Comparison of ENCODE assay signal across 9 cellular contexts in the genomic region with DNA sequence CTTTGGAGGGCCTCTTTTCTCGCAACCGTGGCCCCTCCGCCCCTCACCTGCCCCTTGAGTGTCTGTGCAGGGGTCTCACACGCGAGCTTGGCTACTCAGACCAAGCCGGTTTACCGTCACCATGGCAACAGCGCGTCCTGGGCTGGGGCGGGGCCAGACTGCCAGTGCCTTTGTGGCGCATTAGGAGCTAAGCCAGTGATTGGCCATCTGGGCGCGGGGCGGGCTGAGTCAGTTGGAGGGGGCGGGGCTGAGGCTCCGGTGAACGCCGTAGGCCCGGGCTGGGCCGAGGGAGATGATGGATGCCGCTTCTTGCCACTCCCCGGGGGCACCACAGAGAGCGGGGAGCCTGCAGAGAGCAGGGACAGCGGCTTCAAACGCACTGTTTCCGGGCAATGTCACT. TPM values are rescaled to one million over a fixed set of nuclear protein-coding genes. Genes with fewer than 3 reads are reported as not detected.
DNase-seq lines count a peak whose midpoint lies in the region; ATAC-seq and TF ChIP-seq lines count a peak whose summit lies in the region.
"Had no signal": no experiment of that assay in that cellular context is flagged by ENCODE, and none has a peak within 500 bp of the region (broad histone marks: within the 10 kb centered on the region; RNA-seq: fewer than 3 reads in every experiment).

No MANE protein-coding gene starts in this region.

- no peak overlapping the region for H2AK5ac ChIP-seq in mesendoderm (ENCODE audit: low read length)

- no peak overlapping the region for H4K5ac ChIP-seq in mesendoderm (ENCODE audit: low read length)

- H3K79me2 ChIP-seq in mesendoderm (ENCODE audit: control insufficient read depth, insufficient read depth, low read length) = no peaks in the 10 kb centered on the region

- H3K79me1 ChIP-seq in mesendoderm (ENCODE audit: low read length) = no peaks in the 10 kb centered on the region

- peaks cover 2% of the 10 kb centered on the region for H3K27me3 Mint-ChIP-seq in activated T-cell treated with anti-CD3 and anti-CD28 coated beads, Interleukin-2, amount 50 U/mL, for 4 hours (ENCODE audit: low read depth)

- no peak overlapping the region for H2BK5ac ChIP-seq in mesendoderm (ENCODE audit: low read length)

- no peak for TF ChIP-seq CTCF in epithelial cell of esophagus (IDR thresholded peaks at IDR 0.05; ENCODE audit: insufficient read depth, low read depth, low read length, missing control alignments)

- DNase-seq in NCI-H146 treated with DMSO at 0.1 percent for 48 hours (lab: John Stamatoyannopoulos, UW; ENCODE audit: unreplicated experiment) = peak; percentile 89
- DNase-seq in activated T-cell treated with anti-CD3 and anti-CD28 coated beads, Interleukin-2, amount 50 U/mL, for 4 hours = peak; percentile 69
- DNase-seq in epithelial cell of esophagus (ENCODE audit: low read depth) = peak; percentile 80
- peak; percentile 97 for DNase-seq in mesendoderm
- DNase-seq in stimulated activated CD4-positive, alpha-beta T cell treated with anti-CD3 and anti-CD28 coated beads, TNF-alpha, amount 100 ng/mL, for 1 hour (ENCODE audit: low read depth in 3 of 3, low spot score in 1 of 3) = peak; percentile 34 to 68 (median 63)

- H3K4me1 Mint-ChIP-seq in activated T-cell treated with anti-CD3 and anti-CD28 coated beads, Interleukin-2, amount 50 U/mL, for 4 hours (ENCODE audit: low read depth) = peaks cover 12% of the 10 kb centered on the region

- H3K36me3 ChIP-seq in mesendoderm (ENCODE audit: control insufficient read depth, insufficient read depth, low read length) = no peaks in the 10 kb centered on the region

- peak overlapping the region; percentile 79 for H3K4me2 ChIP-seq in mesendoderm (ENCODE audit: low read length)

- H2BK120ac ChIP-seq in mesendoderm (ENCODE audit: low read depth, low read length) = no peak overlapping the region

- H3K9ac ChIP-seq in mesendoderm (ENCODE audit: low read length) = peak overlapping the region; percentile 50

- no peaks in the 10 kb centered on the region for H3K36me3 Mint-ChIP-seq in activated T-cell treated with anti-CD3 and anti-CD28 coated beads, Interleukin-2, amount 50 U/mL, for 4 hours (ENCODE audit: insufficient read depth)

- H3K27ac ChIP-seq in mesendoderm (ENCODE audit: low read depth, low read length) = no peak overlapping the region

- no peak overlapping the region for H3K4ac ChIP-seq in mesendoderm (ENCODE audit: low read depth, low read length)

- WGBS in mesendoderm (ENCODE audit: extremely low coverage, insufficient coverage, low lambda C conversion rate) = no CpG with 5 or more reads among the region's 26 CpGs

- H3K23ac ChIP-seq in mesendoderm (ENCODE audit: low read length) = no peak overlapping the region

- H3K4me3 Mint-ChIP-seq in activated T-cell treated with anti-CD3 and anti-CD28 coated beads, Interleukin-2, amount 50 U/mL, for 4 hours = peak overlapping the region; percentile 26

- no peaks in the 10 kb centered on the region for H3K27me3 ChIP-seq in mesendoderm (ENCODE audit: insufficient read depth, low read length, poor library complexity)

- no peaks in the 10 kb centered on the region for H3K4me1 ChIP-seq in mesendoderm (ENCODE audit: control insufficient read depth, low read depth, low read length)

- H3K18ac ChIP-seq in mesendoderm (ENCODE audit: low read length) = no peak overlapping the region

- peak; percentile 76 for ATAC-seq in GM19395 (IDR thresholded peaks at IDR 0.05; ENCODE audit: unreplicated experiment)
- peak; percentile 100 for ATAC-seq in activated T-cell treated with anti-CD3 and anti-CD28 coated beads, Interleukin-2, amount 50 U/mL, for 4 hours
- no peak for ATAC-seq in HG02840 (IDR thresholded peaks at IDR 0.05; ENCODE audit: low FRiP score, unreplicated experiment)
- ATAC-seq in HG03460 (IDR thresholded peaks at IDR 0.05; ENCODE audit: unreplicated experiment) = no peak

- no peak overlapping the region for H3K4me3 ChIP-seq in epithelial cell of esophagus (ENCODE audit: low read length)
- H3K4me3 ChIP-seq in mesendoderm (ENCODE audit: low read length) = peak overlapping the region; percentile 18

- H3K56ac ChIP-seq in mesendoderm (ENCODE audit: low read length) = peak overlapping the region; percentile 81

- no peaks in the 10 kb centered on the region for H3K9me3 Mint-ChIP-seq in activated T-cell treated with anti-CD3 and anti-CD28 coated beads, Interleukin-2, amount 50 U/mL, for 4 hours

- H4K8ac ChIP-seq in mesendoderm (ENCODE audit: low read depth, low read length) = peak overlapping the region; percentile 94

- no peak overlapping the region for H2BK15ac ChIP-seq in mesendoderm (replicated peaks; ENCODE audit: low read depth)

RNA-seq across cellular contexts. Expression of a gene that starts 48.7 kb away (rescaled TPM):
- total RNA-seq in activated T-cell treated with anti-CD3 and anti-CD28 coated beads, Interleukin-2, amount 50 U/mL, for 4 hours = not detected
- not detected for polyA plus RNA-seq in mesendoderm (2013, experiment 1 of 2)
- polyA plus RNA-seq in mesendoderm (2013, experiment 2 of 2) = 0.13 TPM
- total RNA-seq: activated CD8-positive, alpha-beta memory T cell treated with anti-CD3 and anti-CD28 coated beads for 36 hours had no signal

RNA-seq across cellular contexts. Expression of a gene that starts 55.9 kb away (rescaled TPM):
- total RNA-seq in activated T-cell treated with anti-CD3 and anti-CD28 coated beads, Interleukin-2, amount 50 U/mL, for 4 hours = under 1 TPM; 0.29 to 0.60 (median 0.38) TPM
- 6.9 TPM for polyA plus RNA-seq in mesendoderm (2013, experiment 1 of 2)
- 7.5 TPM for polyA plus RNA-seq in mesendoderm (2013, experiment 2 of 2)

Comparison
In these comparisons a context has a peak if more than half of its experiments do, and no peak if none do; other contexts are left out.
1. ATAC-seq: peak in GM19395 (single experiment) and activated T-cell treated with anti-CD3 and anti-CD28 coated beads, Interleukin-2, amount 50 U/mL, for 4 hours (2 of 2); none in HG02840 (single experiment) and HG03460 (single experiment).
2. Peak in every context shown above with its lines, with median percentiles within 50 percentile points of each other: DNase-seq.